In genomic region chr2:227324671-227325055, GRCh38 we compare ENCODE assay signal across 9 cellular contexts. TPM values are rescaled to one million over a fixed set of nuclear protein-coding genes. Genes with fewer than 3 reads are reported as not detected.
A peak's percentile ranks its signal among the peaks of the same experiment; 100 is the strongest.
DNase-seq lines count a peak whose midpoint lies in the region; ATAC-seq and TF ChIP-seq lines count a peak whose summit lies in the region.
"Had no signal": no experiment of that assay in that cellular context is flagged by ENCODE, and none has a peak within 500 bp of the region (broad histone marks: within the 10 kb centered on the region; RNA-seq: fewer than 3 reads in every experiment).

No MANE protein-coding gene starts in this region.

- TF ChIP-seq CTCF in cardiac fibroblast (IDR thresholded peaks at IDR 0.05; ENCODE audit: low read depth, low read length), result no peak
- TF ChIP-seq CTCF in left lung (IDR thresholded peaks at IDR 0.05), result no peak

- H3K4me3 ChIP-seq in cardiac fibroblast (replicated peaks in 1 of 2; ENCODE audit: low read depth in 2 of 2, low read length in 2 of 2) (peak overlapping the region; percentile 84 to 86), left lung (peak overlapping the region; percentile 84 to 96), thymus (ENCODE audit: low read length) (peak overlapping the region; percentile 88)

- H3K4me1 ChIP-seq in left lung (peaks cover 0 to 31% of the 10 kb centered on the region in 2 donors), thymus (ENCODE audit: control insufficient read depth, insufficient read depth, low read length) (peaks cover 12% of the 10 kb centered on the region)

- H3K9me3 ChIP-seq in left lung, result no peaks in the 10 kb centered on the region
- no peaks in the 10 kb centered on the region for H3K9me3 ChIP-seq in thymus (ENCODE audit: control insufficient read depth)

- peak overlapping the region; percentile 88 to 89 for H3K27ac ChIP-seq in left lung
- peak overlapping the region; percentile 15 for H3K27ac ChIP-seq in thymus (ENCODE audit: low read depth)

- H3K27me3 ChIP-seq in left lung, result no peaks in the 10 kb centered on the region
- H3K27me3 ChIP-seq in thymus (ENCODE audit: control insufficient read depth, insufficient read depth), result no peaks in the 10 kb centered on the region

- H3K36me3 ChIP-seq in left lung (peaks cover 0 to 5% of the 10 kb centered on the region in 2 donors), thymus (ENCODE audit: control insufficient read depth, insufficient read depth) (no peaks in the 10 kb centered on the region)

- WGBS in thymus, result 17% methylated on average over 6 of the region's 6 CpGs

- ATAC-seq in GM18511 (IDR thresholded peaks at IDR 0.05; ENCODE audit: unreplicated experiment), result peak; percentile 22
- peak; percentile 31 for ATAC-seq in left lung
- no peak for ATAC-seq in GM21367 (IDR thresholded peaks at IDR 0.05; ENCODE audit: unreplicated experiment)

- intact Hi-C loops in left lung (cut with DNase I), result no loop called here

- peak; percentile 54 for DNase-seq in AG08396 (ENCODE audit: low spot score)
- DNase-seq in NCI-H146 (lab: John Stamatoyannopoulos, UW), result peak; percentile 36
- no peak for DNase-seq in cardiac fibroblast (ENCODE audit: low read depth in 2 of 2)
- no peak for DNase-seq in left lung
- no peak for DNase-seq in midbrain (lab: John Stamatoyannopoulos, UW)

RNA-seq across cellular contexts. Expression of gene MFF, which starts 0.4 kb away (rescaled TPM):
- total RNA-seq in left lung, result 10 to 100 TPM; 53.2 to 57.7 TPM
- polyA plus RNA-seq in thymus, result 118 TPM

RNA-seq across cellular contexts. Expression of gene TM4SF20, which starts 54.4 kb away (rescaled TPM):
- not detected for total RNA-seq in left lung
- polyA plus RNA-seq in thymus, result 0.09 TPM
- total RNA-seq: pulmonary artery endothelial cell had no signal

Comparison
In these comparisons a context has a peak if more than half of its experiments do, and no peak if none do; other contexts are left out.
1. DNase-seq: peak in AG08396 (single experiment) and NCI-H146 (single experiment); none in cardiac fibroblast (0 of 2), left lung (0 of 2) and midbrain (single experiment).
2. Peak in every context shown above with its lines, with median percentiles within 50 percentile points of each other: H3K4me3 ChIP-seq.